In the genomic region with DNA sequence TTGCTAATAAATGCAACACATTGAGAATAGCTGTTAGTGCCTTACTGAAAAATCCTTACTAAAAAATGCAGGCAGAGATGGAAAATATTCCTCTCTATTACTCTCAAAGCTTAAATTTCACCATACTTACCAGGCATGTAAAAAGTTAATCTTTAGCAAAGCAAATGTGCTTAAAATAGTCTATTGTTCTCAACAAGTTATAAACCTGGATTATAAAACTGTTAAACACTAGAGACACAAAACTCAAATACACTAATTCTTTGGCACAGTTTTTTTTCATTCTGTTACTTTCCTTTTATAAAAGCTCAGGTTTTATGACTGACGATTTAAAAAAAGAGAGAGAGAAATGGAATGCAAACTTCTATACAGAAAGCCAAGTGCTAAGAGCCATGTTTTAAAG, we compare ENCODE assay signal across 23 cellular contexts.
DNase-seq lines count a peak whose midpoint lies in the region; ATAC-seq, FAIRE-seq and TF ChIP-seq lines count a peak whose summit lies in the region.
"Had no signal": no experiment of that assay in that cellular context is flagged by ENCODE, and none has a peak within 500 bp of the region (broad histone marks: within the 10 kb centered on the region; RNA-seq: fewer than 3 reads in every experiment).

No MANE protein-coding gene starts in this region.

- no peak overlapping the region for H3K4me3 Mint-ChIP-seq in activated T-helper 2 cell treated with anti-CD3 and anti-CD28 coated beads, Interferon-gamma antibody, Interleukin-2, Interleukin-4, amounts not matched to agents 10 μg/mL and 5 μg/mL and 100 μg/mL, durations not matched to agents 14 hours and 24 hours and 36 hours (ENCODE audit: low read depth)
- H3K4me3 Mint-ChIP-seq: CD4-positive, alpha-beta T cell; GM23338 had no signal

- no peak for TF ChIP-seq EP300 in K562 (IDR thresholded peaks at IDR 0.05; ENCODE audit: low read length)

- H3K36me3 ChIP-seq in K562 (ENCODE audit: control insufficient read depth, insufficient read depth, low read length) = no peaks in the 10 kb centered on the region
- H3K36me3 ChIP-seq: BLaER1, HAP-1, SJSA1 had no signal

- intact Hi-C loops in K562 (cut with micrococcal nuclease) = loop anchor here (5.0 kb wide), 1 partner anchor 118 kb away; a partner anchor contains a TSS
- intact Hi-C loops in activated T-helper 2 cell treated with anti-CD3 and anti-CD28 coated beads, Interferon-gamma antibody, Interleukin-2, Interleukin-4, amounts not matched to agents 10 μg/mL and 5 μg/mL and 100 μg/mL, durations not matched to agents 14 hours and 24 hours and 36 hours (cut with micrococcal nuclease) = no loop called here

- no TSS peak for BruUV-seq in K562 (replicated peaks; lab: Mats Ljungman, UMichigan)

- peak; percentile 1 for DNase-seq in ACHN
- DNase-seq in K562 (ENCODE audit: extremely low read depth in 1 of 4, low spot score in 3 of 4) = no peak
- DNase-seq in kidney tubule cell (ENCODE audit: low spot score) = peak; percentile 25
- DNase-seq in renal cortical epithelial cell (ENCODE audit: low read depth) = peak; percentile 86
- DNase-seq in DMS 273 treated with DMSO at 0.1 percent for 48 hours (lab: John Stamatoyannopoulos, UW) = no peak
- DNase-seq in 8988T = no peak
- no peak for DNase-seq in activated T-cell treated with anti-CD3 and anti-CD28 coated beads for 4 hours
- no peak for DNase-seq in activated T-helper 2 cell treated with anti-CD3 and anti-CD28 coated beads, Interferon-gamma antibody, Interleukin-2, Interleukin-4, amounts not matched to agents 10 μg/mL and 5 μg/mL and 100 μg/mL, durations not matched to agents 14 hours and 24 hours and 36 hours (ENCODE audit: low spot score)
- DNase-seq: Caco-2; CD4-positive, alpha-beta T cell; DND-41; NCI-H1105 treated with DMSO at 0.1 percent for 48 hours; NCI-H2081; NCI-H2171; NCI-H345; NCI-H526 treated with DMSO at 0.1 percent for 48 hours; OCI-M1 had no signal

- TF ChIP-seq POLR2A in K562 (conservative IDR thresholded peaks at IDR 0.05) = no peak

- H3K9me3 ChIP-seq in K562 (replicated peaks; ENCODE audit: control insufficient read depth, insufficient read depth, low read depth, low read length) = no peaks in the 10 kb centered on the region
- H3K9me3 ChIP-seq: BLaER1, Caco-2, HAP-1, SJSA1 had no signal

- no peaks in the 10 kb centered on the region for H3K4me1 Mint-ChIP-seq in activated T-helper 2 cell treated with anti-CD3 and anti-CD28 coated beads, Interferon-gamma antibody, Interleukin-2, Interleukin-4, amounts not matched to agents 10 μg/mL and 5 μg/mL and 100 μg/mL, durations not matched to agents 14 hours and 24 hours and 36 hours (ENCODE audit: low read depth)
- H3K4me1 Mint-ChIP-seq: GM23338 had no signal

- H3K36me3 Mint-ChIP-seq in activated T-helper 2 cell treated with anti-CD3 and anti-CD28 coated beads, Interferon-gamma antibody, Interleukin-2, Interleukin-4, amounts not matched to agents 10 μg/mL and 5 μg/mL and 100 μg/mL, durations not matched to agents 14 hours and 24 hours and 36 hours (ENCODE audit: low read depth) = no peaks in the 10 kb centered on the region

- no peak overlapping the region for H3K27ac Mint-ChIP-seq in activated T-helper 2 cell treated with anti-CD3 and anti-CD28 coated beads, Interferon-gamma antibody, Interleukin-2, Interleukin-4, amounts not matched to agents 10 μg/mL and 5 μg/mL and 100 μg/mL, durations not matched to agents 14 hours and 24 hours and 36 hours
- H3K27ac Mint-ChIP-seq: CD4-positive, alpha-beta T cell; GM23338 had no signal

- no peak overlapping the region for H3K9ac ChIP-seq in K562 (ENCODE audit: insufficient read depth in 1 of 2, low read depth in 2 of 2, low read length in 2 of 2)
- H3K9ac ChIP-seq: BLaER1, KMS-11 had no signal

- H3K27me3 ChIP-seq in K562 (ENCODE audit: control insufficient read depth in 2 of 2, insufficient read depth in 2 of 2, low read length in 2 of 2) = no peaks in the 10 kb centered on the region
- H3K27me3 ChIP-seq: BLaER1, SJSA1 had no signal

- no peak overlapping the region for H3K4me2 ChIP-seq in K562 (ENCODE audit: insufficient read depth, low read length)
- H3K4me2 ChIP-seq: BLaER1, GM23338, KMS-11 had no signal

- POLR2A ChIA-PET in K562 (lab: Yijun Ruan, JAX) = interaction anchor here (0.6 to 3.2 kb wide), 6 partner anchors 8 to 33 kb away, joined by 3 to 15 read pairs (median 3); no protein-coding TSS in a partner anchor

- H3K79me2 ChIP-seq in K562 (ENCODE audit: control insufficient read depth, insufficient read depth, low read length) = peaks cover 18% of the 10 kb centered on the region; the same call in 1 of the 3 replicates

- CTCF ChIA-PET in K562 (lab: Yijun Ruan, JAX; ENCODE audit: low intra/inter-chr PET ratio) = no interaction called here

- peaks cover 3 to 57% of the 10 kb centered on the region in 2 experiments; a peak in 3 of 5 replicates for H3K4me1 ChIP-seq in K562 (replicated peaks in 1 of 2; ENCODE audit: control insufficient read depth in 2 of 2, insufficient read depth in 2 of 2, low read length in 2 of 2)
- H3K4me1 ChIP-seq: BLaER1 had no signal

- FAIRE-seq in K562 (lab: Jason Lieb, UNC) = no peak
- FAIRE-seq: GM12878 had no signal

- no peaks in the 10 kb centered on the region for H4K20me1 ChIP-seq in K562 (replicated peaks; ENCODE audit: control insufficient read depth, insufficient read depth, low read length)
- H4K20me1 ChIP-seq: BLaER1 had no signal

- no peaks in the 10 kb centered on the region for H3K27me3 Mint-ChIP-seq in activated T-helper 2 cell treated with anti-CD3 and anti-CD28 coated beads, Interferon-gamma antibody, Interleukin-2, Interleukin-4, amounts not matched to agents 10 μg/mL and 5 μg/mL and 100 μg/mL, durations not matched to agents 14 hours and 24 hours and 36 hours (ENCODE audit: low read depth)

- no peaks in the 10 kb centered on the region for H3K9me1 ChIP-seq in K562 (ENCODE audit: control insufficient read depth, insufficient read depth, low read length)

- ATAC-seq in K562 = no peak
- ATAC-seq: GM12878, GM23338 had no signal

- in situ Hi-C loops in ACHN (cut with HindIII; ENCODE audit: low pct_ligation_motif_present, low pct_unique_long_range_greater_than_20kb, low sequenced_read_pairs) = no loop called here
- in situ Hi-C loops in K562 (cut with MboI) = no loop called here

- no peak overlapping the region for H3K27ac ChIP-seq in K562 (ENCODE audit: extremely low read depth, low read depth, low read length)
- H3K27ac ChIP-seq: BLaER1, KMS-11, SJSA1 had no signal

- 0 out of 2 replicates have a peak overlapping the region, but pooled peaks have one; percentile 11 for H2AFZ ChIP-seq in K562 (ENCODE audit: low read depth, low read length)
- H2AFZ ChIP-seq: GM23338 had no signal

- no peak for TF ChIP-seq RAD21 in K562 (CRISPR knock-in tag; conservative IDR thresholded peaks at IDR 0.05 in 1 of 2, IDR thresholded peaks at IDR 0.05 in 1 of 2)

- no peak overlapping the region for H3K4me3 ChIP-seq in K562
- H3K4me3 ChIP-seq: BLaER1, GM12878, GM23338, HAP-1, SJSA1 had no signal

- 43% methylated on average over 1 of the region's 1 CpG for WGBS in K562 (ENCODE audit: insufficient coverage, low coverage, missing lambda C conversion rate)

- no peaks in the 10 kb centered on the region for H3K9me3 Mint-ChIP-seq in activated T-helper 2 cell treated with anti-CD3 and anti-CD28 coated beads, Interferon-gamma antibody, Interleukin-2, Interleukin-4, amounts not matched to agents 10 μg/mL and 5 μg/mL and 100 μg/mL, durations not matched to agents 14 hours and 24 hours and 36 hours
- H3K9me3 Mint-ChIP-seq: CD4-positive, alpha-beta T cell; GM23338 had no signal

- no peak for TF ChIP-seq CTCF in K562 (IDR thresholded peaks at IDR 0.05 in 2 of 3, conservative IDR thresholded peaks at IDR 0.05 in 1 of 3; ENCODE audit: insufficient read depth in 2 of 3, low read depth in 1 of 3, low read length in 3 of 3)

TF ChIP-seq in K562, 482 proteins besides CTCF, POLR2A, EP300 and RAD21:
- TF ChIP-seq SMARCC2 (IDR thresholded peaks at IDR 0.05; ENCODE audit: low read depth) (no peak), SIRT6 (IDR thresholded peaks at IDR 0.05; ENCODE audit: low read depth, low read length) (no peak), TBP (optimal IDR thresholded peaks at IDR 0.05; ENCODE audit: low read depth, low read length) (no peak), ZNF584 (CRISPR knock-in tag; IDR thresholded peaks at IDR 0.05; ENCODE audit: low read depth) (no peak), NRF1 (conservative IDR thresholded peaks at IDR 0.05 in 1 of 2, IDR thresholded peaks at IDR 0.05 in 1 of 2) (no peak), SPI1 (IDR thresholded peaks at IDR 0.05; ENCODE audit: borderline replicate concordance, low read depth, low read length) (no peak), CBFB (CRISPR knock-in tag; IDR thresholded peaks at IDR 0.05) (no peak), ZNF507 (tag; conservative IDR thresholded peaks at IDR 0.05) (no peak), MEF2D (tag; conservative IDR thresholded peaks at IDR 0.05; ENCODE audit: low read depth) (no peak), SNIP1 (IDR thresholded peaks at IDR 0.05; ENCODE audit: low read depth) (no peak), RNF2 (IDR thresholded peaks at IDR 0.05) (no peak)
- TF ChIP-seq, protein P1, sequence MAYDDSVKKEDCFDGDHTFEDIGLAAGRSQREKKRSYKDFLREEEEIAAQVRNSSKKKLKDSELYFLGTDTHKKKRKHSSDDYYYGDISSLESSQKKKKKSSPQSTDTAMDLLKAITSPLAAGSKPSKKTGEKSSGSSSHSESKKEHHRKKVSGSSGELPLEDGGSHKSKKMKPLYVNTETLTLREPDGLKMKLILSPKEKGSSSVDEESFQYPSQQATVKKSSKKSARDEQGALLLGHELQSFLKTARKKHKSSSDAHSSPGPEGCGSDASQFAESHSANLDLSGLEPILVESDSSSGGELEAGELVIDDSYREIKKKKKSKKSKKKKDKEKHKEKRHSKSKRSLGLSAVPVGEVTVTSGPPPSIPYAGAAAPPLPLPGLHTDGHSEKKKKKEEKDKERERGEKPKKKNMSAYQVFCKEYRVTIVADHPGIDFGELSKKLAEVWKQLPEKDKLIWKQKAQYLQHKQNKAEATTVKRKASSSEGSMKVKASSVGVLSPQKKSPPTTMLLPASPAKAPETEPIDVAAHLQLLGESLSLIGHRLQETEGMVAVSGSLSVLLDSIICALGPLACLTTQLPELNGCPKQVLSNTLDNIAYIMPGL (CRISPR knock-in tag; IDR thresholded peaks at IDR 0.05) = no peak
- TF ChIP-seq, protein P2, sequence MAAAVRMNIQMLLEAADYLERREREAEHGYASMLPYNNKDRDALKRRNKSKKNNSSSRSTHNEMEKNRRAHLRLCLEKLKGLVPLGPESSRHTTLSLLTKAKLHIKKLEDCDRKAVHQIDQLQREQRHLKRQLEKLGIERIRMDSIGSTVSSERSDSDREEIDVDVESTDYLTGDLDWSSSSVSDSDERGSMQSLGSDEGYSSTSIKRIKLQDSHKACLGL (CRISPR knock-in tag; IDR thresholded peaks at IDR 0.05; ENCODE audit: borderline replicate concordance, poor library complexity, severe bottlenecking) = no peak

Comparison
In these comparisons a context has a peak if more than half of its experiments do, and no peak if none do; other contexts are left out.
1. DNase-seq: peak in ACHN (single experiment), kidney tubule cell (single experiment) and renal cortical epithelial cell (single experiment); none in K562 (0 of 4), DMS 273 treated with DMSO at 0.1 percent for 48 hours (single experiment), 8988T (single experiment), activated T-cell treated with anti-CD3 and anti-CD28 coated beads for 4 hours (single experiment) and activated T-helper 2 cell treated with anti-CD3 and anti-CD28 coated beads, Interferon-gamma antibody, Interleukin-2, Interleukin-4, amounts not matched to agents 10 μg/mL and 5 μg/mL and 100 μg/mL, durations not matched to agents 14 hours and 24 hours and 36 hours (single experiment).